1 cellular context compared by ENCODE assay signal in the genomic region with DNA sequence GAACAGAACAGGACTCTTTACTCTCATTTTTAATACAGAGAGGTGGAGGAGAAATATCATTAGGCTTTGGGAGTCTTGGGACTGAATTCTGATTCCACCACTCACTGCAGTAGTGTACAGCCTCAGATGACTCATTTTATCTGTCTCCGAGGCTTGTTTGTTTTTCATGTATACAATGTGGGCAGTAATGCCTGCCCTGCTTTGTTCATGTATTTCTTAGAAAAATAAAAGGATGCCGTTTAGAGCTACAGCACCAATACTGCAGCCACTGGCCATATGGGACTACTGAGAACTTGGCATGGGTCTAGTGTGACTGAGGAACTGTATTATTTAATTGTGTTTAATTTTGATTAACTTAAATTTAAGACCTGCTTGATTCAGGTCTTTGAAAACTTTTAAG.
TF ChIP-seq lines count a peak whose summit lies in the region.

No MANE protein-coding gene starts in this region.

TF ChIP-seq in HepG2, 621 proteins besides CTCF, POLR2A, EP300 and RAD21 (continued from another document and continues in another):
- TF ChIP-seq, protein P1, sequence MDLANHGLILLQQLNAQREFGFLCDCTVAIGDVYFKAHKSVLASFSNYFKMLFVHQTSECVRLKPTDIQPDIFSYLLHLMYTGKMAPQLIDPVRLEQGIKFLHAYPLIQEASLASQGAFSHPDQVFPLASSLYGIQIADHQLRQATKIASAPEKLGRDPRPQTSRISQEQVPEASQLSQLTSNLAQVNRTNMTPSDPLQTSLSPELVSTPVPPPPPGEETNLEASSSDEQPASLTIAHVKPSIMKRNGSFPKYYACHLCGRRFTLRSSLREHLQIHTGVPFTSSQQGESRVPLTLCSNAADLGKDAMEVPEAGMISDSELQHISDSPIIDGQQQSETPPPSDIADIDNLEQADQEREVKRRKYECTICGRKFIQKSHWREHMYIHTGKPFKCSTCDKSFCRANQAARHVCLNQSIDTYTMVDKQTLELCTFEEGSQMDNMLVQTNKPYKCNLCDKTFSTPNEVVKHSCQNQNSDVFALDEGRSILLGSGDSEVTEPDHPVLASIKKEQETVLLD (CRISPR knock-in tag; IDR thresholded peaks at IDR 0.05; ENCODE audit: low read depth) = no peak
- peak; percentile 91 for TF ChIP-seq FOXA3 (CRISPR knock-in tag; IDR thresholded peaks at IDR 0.05)
- TF ChIP-seq ATF1 (CRISPR knock-in tag; IDR thresholded peaks at IDR 0.05) = peak; percentile 25; the same call in 1 of the 2 replicates
- peak; percentile 75 for TF ChIP-seq BCL6 (CRISPR knock-in tag; IDR thresholded peaks at IDR 0.05)
- TF ChIP-seq, protein P2, sequence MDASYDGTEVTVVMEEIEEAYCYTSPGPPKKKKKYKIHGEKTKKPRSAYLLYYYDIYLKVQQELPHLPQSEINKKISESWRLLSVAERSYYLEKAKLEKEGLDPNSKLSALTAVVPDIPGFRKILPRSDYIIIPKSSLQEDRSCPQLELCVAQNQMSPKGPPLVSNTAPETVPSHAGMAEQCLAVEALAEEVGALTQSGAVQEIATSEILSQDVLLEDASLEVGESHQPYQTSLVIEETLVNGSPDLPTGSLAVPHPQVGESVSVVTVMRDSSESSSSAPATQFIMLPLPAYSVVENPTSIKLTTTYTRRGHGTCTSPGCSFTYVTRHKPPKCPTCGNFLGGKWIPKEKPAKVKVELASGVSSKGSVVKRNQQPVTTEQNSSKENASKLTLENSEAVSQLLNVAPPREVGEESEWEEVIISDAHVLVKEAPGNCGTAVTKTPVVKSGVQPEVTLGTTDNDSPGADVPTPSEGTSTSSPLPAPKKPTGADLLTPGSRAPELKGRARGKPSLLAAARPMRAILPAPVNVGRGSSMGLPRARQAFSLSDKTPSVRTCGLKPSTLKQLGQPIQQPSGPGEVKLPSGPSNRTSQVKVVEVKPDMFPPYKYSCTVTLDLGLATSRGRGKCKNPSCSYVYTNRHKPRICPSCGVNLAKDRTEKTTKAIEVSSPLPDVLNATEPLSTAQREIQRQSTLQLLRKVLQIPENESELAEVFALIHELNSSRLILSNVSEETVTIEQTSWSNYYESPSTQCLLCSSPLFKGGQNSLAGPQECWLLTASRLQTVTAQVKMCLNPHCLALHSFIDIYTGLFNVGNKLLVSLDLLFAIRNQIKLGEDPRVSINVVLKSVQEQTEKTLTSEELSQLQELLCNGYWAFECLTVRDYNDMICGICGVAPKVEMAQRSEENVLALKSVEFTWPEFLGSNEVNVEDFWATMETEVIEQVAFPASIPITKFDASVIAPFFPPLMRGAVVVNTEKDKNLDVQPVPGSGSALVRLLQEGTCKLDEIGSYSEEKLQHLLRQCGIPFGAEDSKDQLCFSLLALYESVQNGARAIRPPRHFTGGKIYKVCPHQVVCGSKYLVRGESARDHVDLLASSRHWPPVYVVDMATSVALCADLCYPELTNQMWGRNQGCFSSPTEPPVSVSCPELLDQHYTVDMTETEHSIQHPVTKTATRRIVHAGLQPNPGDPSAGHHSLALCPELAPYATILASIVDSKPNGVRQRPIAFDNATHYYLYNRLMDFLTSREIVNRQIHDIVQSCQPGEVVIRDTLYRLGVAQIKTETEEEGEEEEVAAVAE (CRISPR knock-in tag; IDR thresholded peaks at IDR 0.05; ENCODE audit: borderline replicate concordance) = 0 out of 2 replicates have a peak, but pooled peaks have one; percentile 29
- no peak for TF ChIP-seq HDAC1 (CRISPR knock-in tag; IDR thresholded peaks at IDR 0.05)
- peak; percentile 85; the same call in 1 of the 2 replicates for TF ChIP-seq SOX5 (CRISPR knock-in tag; IDR thresholded peaks at IDR 0.05; ENCODE audit: borderline replicate concordance)
- peak; percentile 22 for TF ChIP-seq XRCC5 (optimal IDR thresholded peaks at IDR 0.05; ENCODE audit: low read length)
- 0 out of 2 replicates have a peak, but pooled peaks have one; percentile 19 for TF ChIP-seq ETV5 (CRISPR knock-in tag; IDR thresholded peaks at IDR 0.05; ENCODE audit: borderline replicate concordance)
- TF ChIP-seq GATAD1 (CRISPR knock-in tag; IDR thresholded peaks at IDR 0.05) = peak; percentile 47
- TF ChIP-seq, protein P3, sequence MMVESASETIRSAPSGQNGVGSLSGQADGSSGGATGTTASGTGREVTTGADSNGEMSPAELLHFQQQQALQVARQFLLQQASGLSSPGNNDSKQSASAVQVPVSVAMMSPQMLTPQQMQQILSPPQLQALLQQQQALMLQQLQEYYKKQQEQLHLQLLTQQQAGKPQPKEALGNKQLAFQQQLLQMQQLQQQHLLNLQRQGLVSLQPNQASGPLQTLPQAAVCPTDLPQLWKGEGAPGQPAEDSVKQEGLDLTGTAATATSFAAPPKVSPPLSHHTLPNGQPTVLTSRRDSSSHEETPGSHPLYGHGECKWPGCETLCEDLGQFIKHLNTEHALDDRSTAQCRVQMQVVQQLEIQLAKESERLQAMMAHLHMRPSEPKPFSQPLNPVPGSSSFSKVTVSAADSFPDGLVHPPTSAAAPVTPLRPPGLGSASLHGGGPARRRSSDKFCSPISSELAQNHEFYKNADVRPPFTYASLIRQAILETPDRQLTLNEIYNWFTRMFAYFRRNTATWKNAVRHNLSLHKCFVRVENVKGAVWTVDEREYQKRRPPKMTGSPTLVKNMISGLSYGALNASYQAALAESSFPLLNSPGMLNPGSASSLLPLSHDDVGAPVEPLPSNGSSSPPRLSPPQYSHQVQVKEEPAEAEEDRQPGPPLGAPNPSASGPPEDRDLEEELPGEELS (CRISPR knock-in tag; IDR thresholded peaks at IDR 0.05) = peak; percentile 66
- TF ChIP-seq NCOA2 (CRISPR knock-in tag; IDR thresholded peaks at IDR 0.05) = peak; percentile 52
- TF ChIP-seq SAP130 (CRISPR knock-in tag; IDR thresholded peaks at IDR 0.05; ENCODE audit: low read depth) = peak; percentile 44; the same call in 1 of the 2 replicates
- TF ChIP-seq SOX13 (IDR thresholded peaks at IDR 0.05) = peak; percentile 47; the same call in 1 of the 2 replicates
- TF ChIP-seq SOX13 (CRISPR knock-in tag; conservative IDR thresholded peaks at IDR 0.05 in 1 of 2, IDR thresholded peaks at IDR 0.05 in 1 of 2) = peak in 1 of 2 experiments; percentile 89; a peak in 2 of 4 replicates
- no peak for TF ChIP-seq ZNF773 (CRISPR knock-in tag; IDR thresholded peaks at IDR 0.05; ENCODE audit: borderline replicate concordance)
- peak; percentile 75; the same call in 1 of the 2 replicates for TF ChIP-seq HMG20A (CRISPR knock-in tag; IDR thresholded peaks at IDR 0.05; ENCODE audit: borderline replicate concordance)
- no peak for TF ChIP-seq GTF2F1 (IDR thresholded peaks at IDR 0.05; ENCODE audit: low read length)
- no peak for TF ChIP-seq SNAPC2 (CRISPR knock-in tag; IDR thresholded peaks at IDR 0.05)
- TF ChIP-seq GATAD2A (CRISPR knock-in tag; IDR thresholded peaks at IDR 0.05) = peak; percentile 76
- TF ChIP-seq, protein P4, sequence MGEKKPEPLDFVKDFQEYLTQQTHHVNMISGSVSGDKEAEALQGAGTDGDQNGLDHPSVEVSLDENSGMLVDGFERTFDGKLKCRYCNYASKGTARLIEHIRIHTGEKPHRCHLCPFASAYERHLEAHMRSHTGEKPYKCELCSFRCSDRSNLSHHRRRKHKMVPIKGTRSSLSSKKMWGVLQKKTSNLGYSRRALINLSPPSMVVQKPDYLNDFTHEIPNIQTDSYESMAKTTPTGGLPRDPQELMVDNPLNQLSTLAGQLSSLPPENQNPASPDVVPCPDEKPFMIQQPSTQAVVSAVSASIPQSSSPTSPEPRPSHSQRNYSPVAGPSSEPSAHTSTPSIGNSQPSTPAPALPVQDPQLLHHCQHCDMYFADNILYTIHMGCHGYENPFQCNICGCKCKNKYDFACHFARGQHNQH (CRISPR knock-in tag; IDR thresholded peaks at IDR 0.05) = peak; percentile 42; the same call in 1 of the 2 replicates
- TF ChIP-seq, protein P5, sequence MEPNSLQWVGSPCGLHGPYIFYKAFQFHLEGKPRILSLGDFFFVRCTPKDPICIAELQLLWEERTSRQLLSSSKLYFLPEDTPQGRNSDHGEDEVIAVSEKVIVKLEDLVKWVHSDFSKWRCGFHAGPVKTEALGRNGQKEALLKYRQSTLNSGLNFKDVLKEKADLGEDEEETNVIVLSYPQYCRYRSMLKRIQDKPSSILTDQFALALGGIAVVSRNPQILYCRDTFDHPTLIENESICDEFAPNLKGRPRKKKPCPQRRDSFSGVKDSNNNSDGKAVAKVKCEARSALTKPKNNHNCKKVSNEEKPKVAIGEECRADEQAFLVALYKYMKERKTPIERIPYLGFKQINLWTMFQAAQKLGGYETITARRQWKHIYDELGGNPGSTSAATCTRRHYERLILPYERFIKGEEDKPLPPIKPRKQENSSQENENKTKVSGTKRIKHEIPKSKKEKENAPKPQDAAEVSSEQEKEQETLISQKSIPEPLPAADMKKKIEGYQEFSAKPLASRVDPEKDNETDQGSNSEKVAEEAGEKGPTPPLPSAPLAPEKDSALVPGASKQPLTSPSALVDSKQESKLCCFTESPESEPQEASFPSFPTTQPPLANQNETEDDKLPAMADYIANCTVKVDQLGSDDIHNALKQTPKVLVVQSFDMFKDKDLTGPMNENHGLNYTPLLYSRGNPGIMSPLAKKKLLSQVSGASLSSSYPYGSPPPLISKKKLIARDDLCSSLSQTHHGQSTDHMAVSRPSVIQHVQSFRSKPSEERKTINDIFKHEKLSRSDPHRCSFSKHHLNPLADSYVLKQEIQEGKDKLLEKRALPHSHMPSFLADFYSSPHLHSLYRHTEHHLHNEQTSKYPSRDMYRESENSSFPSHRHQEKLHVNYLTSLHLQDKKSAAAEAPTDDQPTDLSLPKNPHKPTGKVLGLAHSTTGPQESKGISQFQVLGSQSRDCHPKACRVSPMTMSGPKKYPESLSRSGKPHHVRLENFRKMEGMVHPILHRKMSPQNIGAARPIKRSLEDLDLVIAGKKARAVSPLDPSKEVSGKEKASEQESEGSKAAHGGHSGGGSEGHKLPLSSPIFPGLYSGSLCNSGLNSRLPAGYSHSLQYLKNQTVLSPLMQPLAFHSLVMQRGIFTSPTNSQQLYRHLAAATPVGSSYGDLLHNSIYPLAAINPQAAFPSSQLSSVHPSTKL (CRISPR knock-in tag; IDR thresholded peaks at IDR 0.05) = peak; percentile 90
- TF ChIP-seq, protein P6, sequence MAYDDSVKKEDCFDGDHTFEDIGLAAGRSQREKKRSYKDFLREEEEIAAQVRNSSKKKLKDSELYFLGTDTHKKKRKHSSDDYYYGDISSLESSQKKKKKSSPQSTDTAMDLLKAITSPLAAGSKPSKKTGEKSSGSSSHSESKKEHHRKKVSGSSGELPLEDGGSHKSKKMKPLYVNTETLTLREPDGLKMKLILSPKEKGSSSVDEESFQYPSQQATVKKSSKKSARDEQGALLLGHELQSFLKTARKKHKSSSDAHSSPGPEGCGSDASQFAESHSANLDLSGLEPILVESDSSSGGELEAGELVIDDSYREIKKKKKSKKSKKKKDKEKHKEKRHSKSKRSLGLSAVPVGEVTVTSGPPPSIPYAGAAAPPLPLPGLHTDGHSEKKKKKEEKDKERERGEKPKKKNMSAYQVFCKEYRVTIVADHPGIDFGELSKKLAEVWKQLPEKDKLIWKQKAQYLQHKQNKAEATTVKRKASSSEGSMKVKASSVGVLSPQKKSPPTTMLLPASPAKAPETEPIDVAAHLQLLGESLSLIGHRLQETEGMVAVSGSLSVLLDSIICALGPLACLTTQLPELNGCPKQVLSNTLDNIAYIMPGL (CRISPR knock-in tag; IDR thresholded peaks at IDR 0.05; ENCODE audit: borderline replicate concordance in 1 of 2, low read depth in 1 of 2) = peak in 1 of 2 experiments; percentile 6; a peak in 1 of 4 replicates
- 0 out of 2 replicates have a peak, but pooled peaks have one; percentile 31 for TF ChIP-seq CREM (IDR thresholded peaks at IDR 0.05)
- no peak for TF ChIP-seq CREM (CRISPR knock-in tag; IDR thresholded peaks at IDR 0.05)
- no peak for TF ChIP-seq ZSCAN21 (CRISPR knock-in tag; IDR thresholded peaks at IDR 0.05; ENCODE audit: borderline replicate concordance)
- peak; percentile 21; the same call in 1 of the 2 replicates for TF ChIP-seq HDAC2 (CRISPR knock-in tag; IDR thresholded peaks at IDR 0.05)
- TF ChIP-seq, protein P7, sequence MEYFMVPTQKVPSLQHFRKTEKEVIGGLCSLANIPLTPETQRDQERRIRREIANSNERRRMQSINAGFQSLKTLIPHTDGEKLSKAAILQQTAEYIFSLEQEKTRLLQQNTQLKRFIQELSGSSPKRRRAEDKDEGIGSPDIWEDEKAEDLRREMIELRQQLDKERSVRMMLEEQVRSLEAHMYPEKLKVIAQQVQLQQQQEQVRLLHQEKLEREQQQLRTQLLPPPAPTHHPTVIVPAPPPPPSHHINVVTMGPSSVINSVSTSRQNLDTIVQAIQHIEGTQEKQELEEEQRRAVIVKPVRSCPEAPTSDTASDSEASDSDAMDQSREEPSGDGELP (IDR thresholded peaks at IDR 0.05; ENCODE audit: borderline replicate concordance, low read depth) = no peak
- TF ChIP-seq JUNB (CRISPR knock-in tag; IDR thresholded peaks at IDR 0.05; ENCODE audit: borderline replicate concordance) = peak; percentile 21; the same call in 1 of the 2 replicates
- no peak for TF ChIP-seq ZNF496 (CRISPR knock-in tag; IDR thresholded peaks at IDR 0.05; ENCODE audit: insufficient replicate concordance)
- TF ChIP-seq CEBPG (CRISPR knock-in tag; IDR thresholded peaks at IDR 0.05) = 0 out of 2 replicates have a peak, but pooled peaks have one; percentile 3
- peak; percentile 87; the same call in 1 of the 2 replicates for TF ChIP-seq ZBTB20 (CRISPR knock-in tag; IDR thresholded peaks at IDR 0.05; ENCODE audit: borderline replicate concordance, low read depth)
- 0 out of 2 replicates have a peak, but pooled peaks have one; percentile 23 for TF ChIP-seq SIX1 (CRISPR knock-in tag; IDR thresholded peaks at IDR 0.05; ENCODE audit: borderline replicate concordance)
- 0 out of 2 replicates have a peak, but pooled peaks have one; percentile 24 for TF ChIP-seq RARA (CRISPR knock-in tag; IDR thresholded peaks at IDR 0.05)
- TF ChIP-seq PPARG (CRISPR knock-in tag; conservative IDR thresholded peaks at IDR 0.05) = peak; percentile 44
- TF ChIP-seq POGZ (CRISPR knock-in tag; IDR thresholded peaks at IDR 0.05) = peak; percentile 30; the same call in 1 of the 2 replicates
- TF ChIP-seq TCF7 (IDR thresholded peaks at IDR 0.05; ENCODE audit: low read depth) = peak; percentile 50
- no peak for TF ChIP-seq FOXP1 (IDR thresholded peaks at IDR 0.05)
- TF ChIP-seq FOXP1 (CRISPR knock-in tag; IDR thresholded peaks at IDR 0.05) = peak; percentile 48; the same call in 1 of the 2 replicates
- no peak for TF ChIP-seq SOX6 (IDR thresholded peaks at IDR 0.05)
- peak; percentile 50; the same call in 1 of the 2 replicates for TF ChIP-seq SOX6 (CRISPR knock-in tag; IDR thresholded peaks at IDR 0.05)
- peak; percentile 22; the same call in 1 of the 2 replicates for TF ChIP-seq ZMYM3 (CRISPR knock-in tag; IDR thresholded peaks at IDR 0.05)
- peak; percentile 42 for TF ChIP-seq TEAD3 (CRISPR knock-in tag; optimal IDR thresholded peaks at IDR 0.05; ENCODE audit: borderline replicate concordance)
- TF ChIP-seq, protein P8, sequence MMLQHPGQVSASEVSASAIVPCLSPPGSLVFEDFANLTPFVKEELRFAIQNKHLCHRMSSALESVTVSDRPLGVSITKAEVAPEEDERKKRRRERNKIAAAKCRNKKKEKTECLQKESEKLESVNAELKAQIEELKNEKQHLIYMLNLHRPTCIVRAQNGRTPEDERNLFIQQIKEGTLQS (CRISPR knock-in tag; IDR thresholded peaks at IDR 0.05) = peak; percentile 75; the same call in 1 of the 2 replicates
- no peak for TF ChIP-seq ZNF10 (CRISPR knock-in tag; IDR thresholded peaks at IDR 0.05; ENCODE audit: borderline replicate concordance, low read depth)
- peak; percentile 64; the same call in 1 of the 2 replicates for TF ChIP-seq RCOR2 (CRISPR knock-in tag; IDR thresholded peaks at IDR 0.05)
- peak; percentile 98 for TF ChIP-seq FOSL2 (CRISPR knock-in tag; IDR thresholded peaks at IDR 0.05)
- 0 out of 2 replicates have a peak, but pooled peaks have one; percentile 58 for TF ChIP-seq NFIC (IDR thresholded peaks at IDR 0.05; ENCODE audit: low read length)
